ENCODE assay signal across 25 cellular contexts in the genomic region with DNA sequence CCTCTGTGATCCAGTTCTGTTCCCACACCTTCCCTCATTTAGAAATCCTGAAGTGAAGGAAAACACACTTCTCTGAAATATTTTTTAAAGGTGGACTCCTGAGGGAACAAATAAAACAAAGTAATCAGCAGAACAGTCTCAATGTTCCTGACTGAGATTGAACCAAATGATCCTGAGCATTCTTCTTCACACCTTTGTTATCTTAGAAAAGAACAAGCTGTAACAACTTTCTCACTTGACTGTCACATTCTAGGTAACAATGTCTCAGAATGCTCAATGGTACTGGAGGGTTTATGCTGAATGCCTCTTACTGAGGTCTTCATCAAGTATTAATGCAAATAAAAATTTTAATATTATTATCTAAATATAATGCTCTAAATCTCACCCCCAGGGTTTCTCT. TPM values are rescaled to one million over a fixed set of nuclear protein-coding genes. Genes with fewer than 3 reads are reported as not detected.
DNase-seq lines count a peak whose midpoint lies in the region; ATAC-seq, FAIRE-seq and TF ChIP-seq lines count a peak whose summit lies in the region.
"Had no signal": no experiment of that assay in that cellular context is flagged by ENCODE, and none has a peak within 500 bp of the region (broad histone marks: within the 10 kb centered on the region; RNA-seq: fewer than 3 reads in every experiment).

No MANE protein-coding gene starts in this region.

- no peak for TF ChIP-seq RAD21 in HepG2 (CRISPR knock-in tag; IDR thresholded peaks at IDR 0.05)

- H3K4me3 ChIP-seq in mesenchymal stem cell (ENCODE audit: insufficient read depth in 1 of 2, low read depth in 1 of 2, low read length in 2 of 2), result no peak overlapping the region
- H3K4me3 ChIP-seq in thyroid gland (replicated peaks in 1 of 3), result no peak overlapping the region
- no peak overlapping the region for H3K4me3 ChIP-seq in HepG2 (replicated peaks in 1 of 3; ENCODE audit: insufficient read depth in 1 of 3, low read depth in 2 of 3, low read length in 3 of 3)
- H3K4me3 ChIP-seq: A549; BLaER1 treated with 17β-estradiol and CSF1 and Interleukin-3, amounts not matched to agents 10 nM and 100 nM; GM23338 had no signal

- no peak overlapping the region for H3K27ac Mint-ChIP-seq in activated CD8-positive, alpha-beta T cell treated with anti-CD3 and anti-CD28 coated beads for 36 hours
- H3K27ac Mint-ChIP-seq: CD4-positive, alpha-beta T cell; CD8-positive, alpha-beta memory T cell; GM23338; H9 had no signal

- H4K91ac ChIP-seq in mesenchymal stem cell (ENCODE audit: low read length), result no peak overlapping the region

- H3K23ac ChIP-seq in mesenchymal stem cell (ENCODE audit: low read length in 2 of 2), result no peak overlapping the region

- H3K36me3 Mint-ChIP-seq in activated CD8-positive, alpha-beta T cell treated with anti-CD3 and anti-CD28 coated beads for 36 hours (ENCODE audit: low read depth), result no peaks in the 10 kb centered on the region
- H3K36me3 Mint-ChIP-seq: CD14-positive monocyte; CD8-positive, alpha-beta memory T cell had no signal

- no peak overlapping the region for H3K18ac ChIP-seq in mesenchymal stem cell (ENCODE audit: low read depth in 1 of 2, low read length in 2 of 2)

- no peak overlapping the region for H3K14ac ChIP-seq in mesenchymal stem cell (ENCODE audit: low read length in 2 of 2)

- H3K4me2 ChIP-seq in mesenchymal stem cell (ENCODE audit: low read length, poor library complexity, severe bottlenecking) (no peak overlapping the region), HepG2 (ENCODE audit: low read depth, low read length) (no peak overlapping the region)
- H3K4me2 ChIP-seq: A549; BLaER1 treated with 17β-estradiol and CSF1 and Interleukin-3, amounts not matched to agents 10 nM and 100 nM; GM23338 had no signal

- no peak for DNase-seq in Right ventricle myocardium superior
- no peak for DNase-seq in left cardiac atrium
- DNase-seq in D721Med (ENCODE audit: insufficient read length, low spot score), result no peak
- DNase-seq in mesenchymal stem cell, result no peak
- no peak for DNase-seq in thyroid gland
- no peak for DNase-seq in activated CD8-positive, alpha-beta T cell treated with anti-CD3 and anti-CD28 coated beads for 36 hours
- DNase-seq in HepG2 (ENCODE audit: low spot score), result no peak
- DNase-seq: ACHN; AML-193; BE2C; CD4-positive, alpha-beta T cell; CD8-positive, alpha-beta memory T cell; DMS53; DMS79 treated with DMSO at 0.1 percent for 48 hours; GF-D8; H9 had no signal

- TF ChIP-seq POLR2A in thyroid gland (IDR thresholded peaks at IDR 0.05) (no peak), HepG2 (IDR thresholded peaks at IDR 0.05; ENCODE audit: insufficient read depth in 1 of 2, low read depth in 2 of 2, low read length in 2 of 2) (no peak)

- H2BK12ac ChIP-seq in mesenchymal stem cell (ENCODE audit: low read length in 2 of 2), result peak overlapping the region in 1 of 2 experiments; percentile 21

- no peaks in the 10 kb centered on the region for H3K27me3 ChIP-seq in mesenchymal stem cell (ENCODE audit: control insufficient read depth in 1 of 2, insufficient read depth in 1 of 2, low read length in 2 of 2)
- no peaks in the 10 kb centered on the region for H3K27me3 ChIP-seq in thyroid gland
- H3K27me3 ChIP-seq in HepG2 (ENCODE audit: control insufficient read depth in 1 of 2, insufficient read depth in 2 of 2, low read length in 2 of 2), result no peaks in the 10 kb centered on the region; a peak in 1 of 5 replicates
- H3K27me3 ChIP-seq: BE2C; BLaER1 treated with 17β-estradiol and CSF1 and Interleukin-3, amounts not matched to agents 10 nM and 100 nM had no signal

- no peak overlapping the region for H3K27ac ChIP-seq in mesenchymal stem cell (ENCODE audit: low read length, poor library complexity, severe bottlenecking)
- peak overlapping the region; percentile 53 to 79 (median 65) for H3K27ac ChIP-seq in thyroid gland
- no peak overlapping the region for H3K27ac ChIP-seq in HepG2 (ENCODE audit: extremely low read length, insufficient read depth, low read length)
- H3K27ac ChIP-seq: 22Rv1; A549; BLaER1 treated with 17β-estradiol and CSF1 and Interleukin-3, amounts not matched to agents 10 nM and 100 nM had no signal

- no peak overlapping the region for H2AFZ ChIP-seq in mesenchymal stem cell (ENCODE audit: low read depth, low read length)
- no peak overlapping the region for H2AFZ ChIP-seq in HepG2 (ENCODE audit: low read length)
- H2AFZ ChIP-seq: GM23338 had no signal

- no peaks in the 10 kb centered on the region for H4K20me1 ChIP-seq in HepG2 (ENCODE audit: insufficient read depth, low read length)
- H4K20me1 ChIP-seq: BLaER1 treated with 17β-estradiol and CSF1 and Interleukin-3, amounts not matched to agents 10 nM and 100 nM had no signal

- TF ChIP-seq EP300 in HepG2 (IDR thresholded peaks at IDR 0.05; ENCODE audit: low read depth in 2 of 2, low read length in 2 of 2) (no peak), HepG2 (CRISPR knock-in tag; IDR thresholded peaks at IDR 0.05; ENCODE audit: borderline replicate concordance) (no peak)

- H3K4me1 Mint-ChIP-seq in activated CD8-positive, alpha-beta T cell treated with anti-CD3 and anti-CD28 coated beads for 36 hours (ENCODE audit: low read depth), result no peaks in the 10 kb centered on the region
- H3K4me1 Mint-ChIP-seq: CD14-positive monocyte; CD8-positive, alpha-beta memory T cell had no signal

- H3K79me1 ChIP-seq in mesenchymal stem cell (replicated peaks; ENCODE audit: low read length, poor library complexity, severe bottlenecking), result no peaks in the 10 kb centered on the region

- H3K4ac ChIP-seq in mesenchymal stem cell (ENCODE audit: low read depth in 1 of 2, low read length in 2 of 2), result no peak overlapping the region

- intact Hi-C loops in Right ventricle myocardium superior (cut with DNase I), result no loop called here
- intact Hi-C loops in left cardiac atrium (cut with DNase I), result no loop called here
- intact Hi-C loops in thyroid gland (cut with DNase I), result no loop called here
- intact Hi-C loops in activated CD8-positive, alpha-beta T cell treated with anti-CD3 and anti-CD28 coated beads for 36 hours (cut with micrococcal nuclease), result no loop called here
- intact Hi-C loops in HepG2 (cut with micrococcal nuclease; ENCODE audit: unreplicated experiment), result no loop called here

- no peak overlapping the region for H2AK5ac ChIP-seq in mesenchymal stem cell (ENCODE audit: low read length, severe bottlenecking)

- no peak for TF ChIP-seq CTCF in D721Med (IDR thresholded peaks at IDR 0.05; ENCODE audit: insufficient read depth, missing control alignments)
- TF ChIP-seq CTCF in thyroid gland (IDR thresholded peaks at IDR 0.05), result no peak
- TF ChIP-seq CTCF in activated CD8-positive, alpha-beta T cell treated with anti-CD3 and anti-CD28 coated beads for 36 hours (IDR thresholded peaks at IDR 0.05), result no peak
- TF ChIP-seq CTCF in HepG2 (CRISPR knock-in tag; IDR thresholded peaks at IDR 0.05), result no peak

- peaks cover 5% of the 10 kb centered on the region for H3K27me3 Mint-ChIP-seq in activated CD8-positive, alpha-beta T cell treated with anti-CD3 and anti-CD28 coated beads for 36 hours

- in situ Hi-C loops in HepG2 (cut with HindIII; ENCODE audit: extremely low pct_ligation_motif_present, low pct_unique_long_range_greater_than_20kb), result loop anchor here (25.0 kb wide), 1 partner anchor 281 kb away; no protein-coding TSS in a partner anchor

- peak overlapping the region; percentile 49 for H4K8ac ChIP-seq in mesenchymal stem cell (ENCODE audit: low read length)

- no peak overlapping the region for H3K4me3 Mint-ChIP-seq in activated CD8-positive, alpha-beta T cell treated with anti-CD3 and anti-CD28 coated beads for 36 hours
- H3K4me3 Mint-ChIP-seq: CD14-positive monocyte; CD4-positive, alpha-beta T cell; CD8-positive, alpha-beta memory T cell; GM23338; H9 had no signal

- CTCF ChIA-PET in activated CD8-positive, alpha-beta T cell treated with anti-CD3 and anti-CD28 coated beads for 36 hours (lab: Charles Lee), result no interaction called here
- CTCF ChIA-PET in HepG2 (lab: Yijun Ruan, JAX; ENCODE audit: low intra/inter-chr PET ratio, low total read pairs), result no interaction called here

- H2BK15ac ChIP-seq in mesenchymal stem cell (ENCODE audit: low read depth, poor library complexity, severe bottlenecking), result no peak overlapping the region

- no peak overlapping the region for H2BK5ac ChIP-seq in mesenchymal stem cell (ENCODE audit: low read depth, low read length, poor library complexity, severe bottlenecking)

- no TSS peak for BruUV-seq in HepG2 (replicated peaks; lab: Mats Ljungman, UMichigan)

- H3K79me2 ChIP-seq in HepG2 (ENCODE audit: insufficient read depth, low read length), result no peaks in the 10 kb centered on the region

- peak; percentile 50 for ATAC-seq in Right ventricle myocardium superior (ENCODE audit: poor library complexity)
- ATAC-seq in left cardiac atrium, result no peak
- ATAC-seq in activated CD8-positive, alpha-beta T cell treated with anti-CD3 and anti-CD28 coated beads for 36 hours, result no peak
- ATAC-seq in esophagus mucosa, result no peak
- no peak for ATAC-seq in HepG2
- ATAC-seq: A549, GM23338, HCT116 had no signal

- H3K4me1 ChIP-seq in mesenchymal stem cell (ENCODE audit: control insufficient read depth, insufficient read depth, low read depth, low read length), result no peaks in the 10 kb centered on the region
- peaks cover 8 to 24% of the 10 kb centered on the region in 2 donors for H3K4me1 ChIP-seq in thyroid gland
- H3K4me1 ChIP-seq in HepG2 (ENCODE audit: insufficient read depth, low read length), result no peaks in the 10 kb centered on the region
- H3K4me1 ChIP-seq: BE2C had no signal

- H3K9ac ChIP-seq in mesenchymal stem cell (ENCODE audit: low read length), result no peak overlapping the region
- no peak overlapping the region for H3K9ac ChIP-seq in HepG2 (ENCODE audit: insufficient read depth, low read depth, low read length)
- H3K9ac ChIP-seq: BLaER1 treated with 17β-estradiol and CSF1 and Interleukin-3, amounts not matched to agents 10 nM and 100 nM had no signal

- H3K9me3 ChIP-seq in mesenchymal stem cell (ENCODE audit: control insufficient read depth, low read length), result no peaks in the 10 kb centered on the region
- no peaks in the 10 kb centered on the region for H3K9me3 ChIP-seq in thyroid gland
- H3K9me3 ChIP-seq in HepG2 (ENCODE audit: low read length), result no peaks in the 10 kb centered on the region
- H3K9me3 ChIP-seq: A549; BE2C; BLaER1 treated with 17β-estradiol and CSF1 and Interleukin-3, amounts not matched to agents 10 nM and 100 nM had no signal

- H2BK120ac ChIP-seq in mesenchymal stem cell (ENCODE audit: low read depth, low read length), result peak overlapping the region; percentile 19

- FAIRE-seq in D721Med (lab: Jason Lieb, UNC) (peak; percentile 11), HepG2 (lab: Jason Lieb, UNC) (no peak)
- FAIRE-seq: A549, GM12891, GM18507 had no signal

- no peaks in the 10 kb centered on the region for H3K9me3 Mint-ChIP-seq in activated CD8-positive, alpha-beta T cell treated with anti-CD3 and anti-CD28 coated beads for 36 hours
- H3K9me3 Mint-ChIP-seq: CD4-positive, alpha-beta T cell; CD8-positive, alpha-beta memory T cell; GM23338; H9 had no signal

- POLR2A ChIA-PET in activated CD8-positive, alpha-beta T cell treated with anti-CD3 and anti-CD28 coated beads for 36 hours (lab: Charles Lee), result no interaction called here
- POLR2A ChIA-PET in HepG2 (lab: Yijun Ruan, JAX), result no interaction called here

- H3K36me3 ChIP-seq in mesenchymal stem cell (ENCODE audit: control insufficient read depth in 1 of 2, insufficient read depth in 2 of 2, low read depth in 1 of 2, low read length in 2 of 2) (no peaks in the 10 kb centered on the region), thyroid gland (no peaks in the 10 kb centered on the region), HepG2 (replicated peaks in 1 of 2; ENCODE audit: control insufficient read depth in 1 of 2, insufficient read depth in 2 of 2, low read length in 2 of 2) (no peaks in the 10 kb centered on the region)
- H3K36me3 ChIP-seq: BE2C; BLaER1 treated with 17β-estradiol and CSF1 and Interleukin-3, amounts not matched to agents 10 nM and 100 nM had no signal

RNA-seq across cellular contexts. Expression of gene RGS2, which starts 40.4 kb away (rescaled TPM):
- total RNA-seq in Right ventricle myocardium superior (18.4 TPM), left cardiac atrium (10 to 100 TPM; 33.1 to 89.7 TPM), thyroid gland (10 to 100 TPM in 3 of 4 donors, 1 to 10 TPM in 1; 9.1 to 39.0 (median 17.8) TPM), esophagus mucosa (10.8 TPM), HepG2 (2016; rRNA removed; fragmentation: Illumina TruSeq; extraction: Trizol) (0.64 and 0.86 TPM in 2 replicates)
- polyA plus RNA-seq in mesenchymal stem cell (2013, experiment 1 of 2), result 71.9 TPM
- 72.5 TPM for polyA plus RNA-seq in mesenchymal stem cell (2013, experiment 2 of 2)
- 1 to 10 TPM; 5.7 to 6.3 TPM for total RNA-seq in activated CD8-positive, alpha-beta T cell treated with anti-CD3 and anti-CD28 coated beads for 36 hours
- 0.20 TPM in 1 of 2 replicates, not detected in the other for total RNA-seq in HepG2 (2016; cell fraction: cytosol; rRNA removed; fragmentation: Illumina TruSeq; extraction: Trizol; ENCODE audit: low read depth)
- total RNA-seq in HepG2 (2016; cell fraction: insoluble cytoplasmic fraction; rRNA removed; fragmentation: Illumina TruSeq; extraction: Trizol), result 0.76 and 0.78 TPM in 2 replicates
- total RNA-seq in HepG2 (2016; cell fraction: membrane; rRNA removed; fragmentation: Illumina TruSeq; extraction: Trizol), result 0.21 and 0.43 TPM in 2 replicates
- total RNA-seq in HepG2 (2016; cell fraction: nucleus; rRNA removed; fragmentation: Illumina TruSeq; extraction: Trizol), result 0.60 and 0.90 TPM in 2 replicates
- polyA plus RNA-seq in HepG2 (2011; rRNA removed), result 1.4 and 2.0 TPM in 2 replicates
- 0.71 and 1.3 TPM in 2 replicates for polyA plus RNA-seq in HepG2 (2011; cell fraction: cytosol; rRNA removed)
- polyA plus RNA-seq in HepG2 (2011; cell fraction: nucleus; rRNA removed), result 0.16 and 1.3 TPM in 2 replicates
- 1.0 and 1.9 TPM in 2 replicates for polyA plus RNA-seq in HepG2 (2012)
- 0.07 and 0.16 TPM in 2 replicates for polyA plus RNA-seq in HepG2 (2016; cell fraction: cytosol; fragmentation: Illumina TruSeq; extraction: Trizol; ENCODE audit: low read depth)
- 0.46 and 0.48 TPM in 2 replicates for polyA plus RNA-seq in HepG2 (2016; cell fraction: insoluble cytoplasmic fraction; fragmentation: Illumina TruSeq; extraction: Trizol; ENCODE audit: low read depth)
- 0.32 and 0.48 TPM in 2 replicates for polyA plus RNA-seq in HepG2 (2016; cell fraction: membrane; fragmentation: Illumina TruSeq; extraction: Trizol; ENCODE audit: low read depth)
- polyA plus RNA-seq in HepG2 (2016; cell fraction: nucleus; fragmentation: Illumina TruSeq; extraction: Trizol; ENCODE audit: insufficient read depth, low read depth), result 0.59 and 1.6 TPM in 2 replicates
- polyA minus RNA-seq in HepG2 (2011; rRNA and poly(A)+ RNA removed; ENCODE audit: low replicate concordance), result 1.1 and 5.9 TPM in 2 replicates
- polyA minus RNA-seq in HepG2 (2011; cell fraction: cytosol; rRNA and poly(A)+ RNA removed), result 2.7 and 3.4 TPM in 2 replicates
- 4.0 and 6.0 TPM in 2 replicates for polyA minus RNA-seq in HepG2 (2011; cell fraction: nucleus; rRNA and poly(A)+ RNA removed)

Comparison
In these comparisons a context has a peak if more than half of its experiments do, and no peak if none do; other contexts are left out.
1. H3K27ac ChIP-seq: peak in thyroid gland (3 of 3); none in mesenchymal stem cell (single experiment) and HepG2 (single experiment).